In the genomic region with DNA sequence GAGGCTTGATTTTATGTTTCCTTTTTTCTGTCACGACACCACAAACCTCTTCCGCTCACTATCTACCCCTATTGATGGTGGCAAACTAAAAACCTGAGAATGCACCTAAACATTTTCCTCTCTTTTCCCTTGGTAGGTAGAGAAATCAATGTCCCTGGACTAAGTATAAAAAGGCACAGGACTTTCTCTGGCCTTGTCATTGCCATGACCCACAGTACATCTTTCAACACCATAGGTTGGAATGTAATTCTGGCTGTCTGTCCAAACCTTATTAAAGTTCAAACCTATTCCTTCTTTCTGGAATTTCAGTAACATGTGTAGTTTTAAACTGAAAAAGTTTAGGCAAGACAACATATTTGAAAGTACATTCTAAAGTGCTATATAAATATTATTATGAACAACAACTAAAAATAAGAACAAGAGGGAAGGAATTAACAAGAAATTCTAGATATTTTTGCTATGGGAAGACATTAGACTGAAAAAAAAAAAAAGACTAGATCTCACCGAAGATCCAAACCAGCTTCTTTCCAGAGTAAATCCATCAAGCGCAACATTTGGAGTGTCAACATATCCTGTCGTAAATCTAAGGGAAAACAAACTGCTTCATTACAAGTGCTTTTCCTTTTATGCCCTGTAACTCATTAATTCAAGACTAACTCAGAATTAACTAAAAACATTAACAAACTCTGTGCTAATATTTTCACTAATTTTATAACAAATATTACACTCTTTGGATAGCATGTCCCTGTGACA, we compare ENCODE assay signal across 31 cellular contexts.
DNase-seq lines count a peak whose midpoint lies in the region; ATAC-seq, FAIRE-seq and TF ChIP-seq lines count a peak whose summit lies in the region.
"Had no signal": no experiment of that assay in that cellular context is flagged by ENCODE, and none has a peak within 500 bp of the region (broad histone marks: within the 10 kb centered on the region; RNA-seq: fewer than 3 reads in every experiment).

No MANE protein-coding gene starts in this region.

- H3K27ac ChIP-seq in Karpas-422 (ENCODE audit: low read length) (peak overlapping the region; percentile 76), pancreas (peak overlapping the region; percentile 40 to 80 (median 58)), WERI-Rb-1 (no peak overlapping the region)
- H3K27ac ChIP-seq: ascending aorta, prostate gland, SJSA1, testis, uterus had no signal

- no peak overlapping the region for H3K4me2 ChIP-seq in Karpas-422 (ENCODE audit: low read depth, low read length, poor library complexity, severe bottlenecking)

- no peaks in the 10 kb centered on the region for H3K9me3 ChIP-seq in Karpas-422 (ENCODE audit: low read length)
- no peaks in the 10 kb centered on the region for H3K9me3 ChIP-seq in pancreas
- no peaks in the 10 kb centered on the region for H3K9me3 ChIP-seq in WERI-Rb-1 (ENCODE audit: severe bottlenecking)
- H3K9me3 ChIP-seq: ascending aorta, prostate gland, SJSA1, testis had no signal

- ATAC-seq in pancreas = peak in 2 of 4 donors; percentile 9 to 17
- ATAC-seq: activated CD8-positive, alpha-beta T cell treated with anti-CD3 and anti-CD28 coated beads, Interleukin-2, amount 10 ng/mL, durations not matched to agents 7 days and 5 days had no signal

- H3K4me3 ChIP-seq in Karpas-422 (ENCODE audit: low read length) (no peak overlapping the region), fibroblast of villous mesenchyme (ENCODE audit: low read depth, low read length) (no peak overlapping the region), pancreas (no peak overlapping the region), WERI-Rb-1 (ENCODE audit: low read depth, low read length) (no peak overlapping the region)
- H3K4me3 ChIP-seq: ascending aorta, prostate gland, SJSA1, testis, uterus had no signal

- H3K9ac ChIP-seq in Karpas-422 (ENCODE audit: low read length) = no peak overlapping the region

- FAIRE-seq in pancreas (lab: Jason Lieb, UNC) = no peak
- FAIRE-seq: endometrium, G401.6, H1 had no signal

- TF ChIP-seq CTCF in fibroblast of villous mesenchyme (IDR thresholded peaks at IDR 0.05; ENCODE audit: insufficient read depth, low read depth, low read length) (no peak), pancreas (IDR thresholded peaks at IDR 0.05) (no peak), WERI-Rb-1 (IDR thresholded peaks at IDR 0.05; ENCODE audit: low read depth, low read length) (no peak)

- H3K4me1 ChIP-seq in Karpas-422 (ENCODE audit: low read length) = peaks cover 37% of the 10 kb centered on the region
- peaks cover 26 to 59% (median 54%) of the 10 kb centered on the region in 3 donors for H3K4me1 ChIP-seq in pancreas
- H3K4me1 ChIP-seq: ascending aorta, prostate gland, SJSA1, testis, uterus had no signal

- H3K79me2 ChIP-seq in Karpas-422 (ENCODE audit: low read length) = no peaks in the 10 kb centered on the region

- peak; percentile 60 for DNase-seq in DMS53 (lab: John Stamatoyannopoulos, UW)
- no peak for DNase-seq in DMS53 treated with DMSO at 0.1 percent for 48 hours (lab: John Stamatoyannopoulos, UW; ENCODE audit: unreplicated experiment)
- DNase-seq in Karpas-422 = no peak
- peak; percentile 55 for DNase-seq in fibroblast of villous mesenchyme (ENCODE audit: low read depth)
- DNase-seq in pancreas = no peak
- no peak for DNase-seq in C1 segment of cervical spinal cord (lab: John Stamatoyannopoulos, UW)
- no peak for DNase-seq in nucleus accumbens (lab: John Stamatoyannopoulos, UW)
- DNase-seq in WERI-Rb-1 = no peak
- DNase-seq: 8988T; activated CD4-positive, CD25-positive, alpha-beta regulatory T cell treated with anti-CD3 and anti-CD28 coated beads, Interleukin-2, amount 50 U/mL, for 72 hours; activated CD8-positive, alpha-beta T cell treated with anti-CD3 and anti-CD28 coated beads, Interleukin-2, amount 10 ng/mL, durations not matched to agents 7 days and 5 days; activated effector memory CD4-positive, alpha-beta T cell treated with Interleukin-2 at 50 U/mL for 16 hours; activated naive CD8-positive, alpha-beta T cell treated with anti-CD3 and anti-CD28 coated beads for 36 hours; CD4-positive, alpha-beta memory T cell; central memory CD4-positive, alpha-beta T cell; dermis blood vessel endothelial cell; islet precursor cell; mammary epithelial cell; NCI-H1048; NCI-H187; NCI-H69; stimulated activated CD4-positive, alpha-beta T cell treated with anti-CD3 and anti-CD28 coated beads, Interleukin-15, amount 100 ng/mL, for 24 hours; stimulated activated naive CD4-positive, alpha-beta T cell; testis; uterus had no signal

- H3K36me3 ChIP-seq in Karpas-422 (ENCODE audit: insufficient read depth, low read length) = 0 out of 2 replicates have a peak, but pooled peaks cover 5% of the 10 kb centered on the region
- H3K36me3 ChIP-seq in pancreas = no peaks in the 10 kb centered on the region
- H3K36me3 ChIP-seq in WERI-Rb-1 = no peaks in the 10 kb centered on the region
- H3K36me3 ChIP-seq: prostate gland, uterus had no signal

- H4K20me1 ChIP-seq in Karpas-422 (ENCODE audit: insufficient read depth, low read depth, low read length) = no peaks in the 10 kb centered on the region

- 41% methylated on average over 5 of the region's 5 CpGs for WGBS in pancreas, 2 donors

- no peaks in the 10 kb centered on the region for H3K9me2 ChIP-seq in Karpas-422 (replicated peaks; ENCODE audit: insufficient read depth, low read length)

- intact Hi-C loops in pancreas (cut with DNase I) = no loop called here

- H2AFZ ChIP-seq in Karpas-422 (ENCODE audit: low read length) = no peak overlapping the region

- H3K27me3 ChIP-seq in Karpas-422 (ENCODE audit: low read length) = no peaks in the 10 kb centered on the region
- no peaks in the 10 kb centered on the region for H3K27me3 ChIP-seq in pancreas
- no peaks in the 10 kb centered on the region for H3K27me3 ChIP-seq in WERI-Rb-1 (ENCODE audit: insufficient read depth, low read depth, severe bottlenecking)
- H3K27me3 ChIP-seq: ascending aorta, SJSA1, testis, uterus had no signal

Comparison
In these comparisons a context has a peak if more than half of its experiments do, and no peak if none do; other contexts are left out.
1. DNase-seq: peak in DMS53 (single experiment) and fibroblast of villous mesenchyme (single experiment); none in DMS53 treated with DMSO at 0.1 percent for 48 hours (single experiment), Karpas-422 (single experiment), pancreas (0 of 6), C1 segment of cervical spinal cord (0 of 14), nucleus accumbens (0 of 56) and WERI-Rb-1 (single experiment).